In genomic region chr17:39014044-39014794, GRCh38 we compare ENCODE assay signal across 1 cellular context.
TF ChIP-seq lines count a peak whose summit lies in the region.

No MANE protein-coding gene starts in this region.

TF ChIP-seq in K562, 482 proteins besides CTCF, POLR2A, EP300 and RAD21 (continued from another document and continues in another):
- TF ChIP-seq MGA (IDR thresholded peaks at IDR 0.05) (no peak), POLR2B (IDR thresholded peaks at IDR 0.05; ENCODE audit: low read depth, partially characterized antibody) (no peak), ARID1B (IDR thresholded peaks at IDR 0.05) (peak; percentile 79), SNAPC5 (CRISPR knock-in tag; IDR thresholded peaks at IDR 0.05) (peak; percentile 74), DNMT1 (IDR thresholded peaks at IDR 0.05) (no peak), ZNF239 (CRISPR knock-in tag; IDR thresholded peaks at IDR 0.05) (peak; percentile 95), PHB (CRISPR knock-in tag; IDR thresholded peaks at IDR 0.05) (no peak), RB1 (IDR thresholded peaks at IDR 0.05; ENCODE audit: low read depth) (no peak), MBD2 (IDR thresholded peaks at IDR 0.05; ENCODE audit: borderline replicate concordance, low read depth) (no peak; the same call in 1 of the 2 replicates), ZFP1 (CRISPR knock-in tag; IDR thresholded peaks at IDR 0.05) (peak; percentile 84), THRB (CRISPR knock-in tag; conservative IDR thresholded peaks at IDR 0.05) (peak; percentile 90), CHD1 (IDR thresholded peaks at IDR 0.05; ENCODE audit: low read length) (no peak), ZNF639 (CRISPR knock-in tag; conservative IDR thresholded peaks at IDR 0.05 in 1 of 2, IDR thresholded peaks at IDR 0.05 in 1 of 2) (peak in 1 of 2 experiments; percentile 95; a peak in 2 of 4 replicates), ZKSCAN8 (CRISPR knock-in tag; IDR thresholded peaks at IDR 0.05) (peak; percentile 92), SUPT5H (IDR thresholded peaks at IDR 0.05) (no peak), MAX (CRISPR knock-in tag; IDR thresholded peaks at IDR 0.05) (no peak), STAT5B (CRISPR knock-in tag; IDR thresholded peaks at IDR 0.05) (peak; percentile 91), TSC22D4 (tag; IDR thresholded peaks at IDR 0.05) (no peak), ETS2 (tag; IDR thresholded peaks at IDR 0.05; ENCODE audit: borderline replicate concordance, poor library complexity, severe bottlenecking) (peak; percentile 97), NR2C1 (IDR thresholded peaks at IDR 0.05) (no peak), NR2C1 (tag; IDR thresholded peaks at IDR 0.05) (peak; percentile 95), ZSCAN32 (CRISPR knock-in tag; IDR thresholded peaks at IDR 0.05) (peak; percentile 81), NFE2L1 (tag; IDR thresholded peaks at IDR 0.05; ENCODE audit: borderline replicate concordance, low read depth) (peak; percentile 95), KLF13 (tag; IDR thresholded peaks at IDR 0.05; ENCODE audit: borderline replicate concordance, low read depth) (peak; percentile 93), SRSF1 (IDR thresholded peaks at IDR 0.05; ENCODE audit: low read depth, low read length) (no peak), TARDBP (IDR thresholded peaks at IDR 0.05) (no peak), ZKSCAN3 (CRISPR knock-in tag; IDR thresholded peaks at IDR 0.05) (peak; percentile 84), NCOA4 (IDR thresholded peaks at IDR 0.05; ENCODE audit: partially characterized antibody) (no peak), SRF (CRISPR knock-in tag; IDR thresholded peaks at IDR 0.05) (peak in 1 of 2 experiments; percentile 88; a peak in 2 of 4 replicates), RBM14 (IDR thresholded peaks at IDR 0.05; ENCODE audit: borderline replicate concordance, insufficient read depth, low read depth, low read length) (no peak), ATF6 (CRISPR knock-in tag; IDR thresholded peaks at IDR 0.05) (no peak), ATF1 (CRISPR knock-in tag; IDR thresholded peaks at IDR 0.05) (no peak), ATF1 (tag; IDR thresholded peaks at IDR 0.05) (peak; percentile 77), ZBTB34 (CRISPR knock-in tag; IDR thresholded peaks at IDR 0.05) (peak; percentile 87), PRMT5 (CRISPR knock-in tag; IDR thresholded peaks at IDR 0.05) (no peak), SOX6 (IDR thresholded peaks at IDR 0.05) (peak; percentile 38; the same call in 1 of the 2 replicates), HDAC3 (IDR thresholded peaks at IDR 0.05; ENCODE audit: borderline replicate concordance, partially characterized antibody) (no peak), HOMEZ (CRISPR knock-in tag; IDR thresholded peaks at IDR 0.05) (peak; percentile 95), ZNF282 (CRISPR knock-in tag; IDR thresholded peaks at IDR 0.05) (no peak), FOXK1 (CRISPR knock-in tag; IDR thresholded peaks at IDR 0.05; ENCODE audit: borderline replicate concordance) (no peak), ZBTB12 (CRISPR knock-in tag; IDR thresholded peaks at IDR 0.05) (peak; percentile 83), MYNN (IDR thresholded peaks at IDR 0.05) (no peak), MYNN (CRISPR knock-in tag; IDR thresholded peaks at IDR 0.05) (no peak), ATF2 (CRISPR knock-in tag; IDR thresholded peaks at IDR 0.05) (no peak)
